Comparison of ENCODE assay signal across 8 cellular contexts in the genomic region with DNA sequence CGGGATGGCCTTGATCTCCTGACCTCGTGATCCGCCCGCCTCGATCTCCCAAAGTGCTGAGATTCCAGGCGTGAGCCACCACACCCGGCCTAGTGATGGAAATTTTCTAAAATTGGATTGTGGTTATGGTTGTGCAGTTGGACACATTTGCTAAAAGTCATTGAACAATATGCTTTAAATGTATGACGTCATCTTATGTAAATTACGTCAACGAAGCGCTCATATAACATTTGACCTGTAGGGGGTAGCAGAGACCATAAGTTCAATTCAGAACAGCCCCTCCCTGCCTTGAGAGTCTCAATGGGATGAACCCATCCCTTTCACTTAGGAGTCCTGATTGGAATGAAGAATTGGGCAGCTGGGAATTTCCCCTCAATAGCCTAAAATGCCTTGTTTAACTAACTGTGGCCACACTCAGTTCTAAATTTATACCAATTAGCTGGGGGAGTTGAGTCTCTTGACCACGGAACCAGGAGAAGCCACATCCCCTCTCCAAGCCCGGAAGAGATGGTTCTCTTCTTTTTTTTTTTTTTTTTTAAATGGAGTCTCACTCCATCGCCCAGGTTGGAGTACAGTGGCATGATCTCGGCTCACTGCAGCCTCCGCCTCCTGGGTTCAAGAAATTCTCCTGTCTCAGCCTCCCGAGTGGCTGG. TPM values are rescaled to one million over a fixed set of nuclear protein-coding genes. Genes with fewer than 3 reads are reported as not detected.
A peak's percentile ranks its signal among the peaks of the same experiment; 100 is the strongest.
DNase-seq lines count a peak whose midpoint lies in the region; ATAC-seq, FAIRE-seq and TF ChIP-seq lines count a peak whose summit lies in the region.

No MANE protein-coding gene starts in this region.

- FAIRE-seq in frontal cortex (lab: Jason Lieb, UNC): peak; percentile 64

- DNase-seq in DMS53 (lab: John Stamatoyannopoulos, UW): peak; percentile 73
- DNase-seq in KG1 (lab: John Stamatoyannopoulos, UW): peak; percentile 67
- peak; percentile 87 for DNase-seq in OCI-LY7 (ENCODE audit: low spot score)
- DNase-seq in activated T-helper 2 cell treated with anti-CD3 and anti-CD28 coated beads, Interferon-gamma antibody, Interleukin-2, Interleukin-4, amounts not matched to agents 10 μg/mL and 5 μg/mL and 100 μg/mL, durations not matched to agents 14 hours and 24 hours and 36 hours (ENCODE audit: low spot score): peak; percentile 44
- peak; percentile 57 to 77 for DNase-seq in frontal cortex (ENCODE audit: low spot score in 2 of 2)
- DNase-seq in ovary: peak in 2 of 5 donors; percentile 50 to 69

- no peaks in the 10 kb centered on the region for H3K9me3 Mint-ChIP-seq in activated T-helper 2 cell treated with anti-CD3 and anti-CD28 coated beads, Interferon-gamma antibody, Interleukin-2, Interleukin-4, amounts not matched to agents 10 μg/mL and 5 μg/mL and 100 μg/mL, durations not matched to agents 14 hours and 24 hours and 36 hours

- no peaks in the 10 kb centered on the region for H3K27me3 Mint-ChIP-seq in activated T-helper 2 cell treated with anti-CD3 and anti-CD28 coated beads, Interferon-gamma antibody, Interleukin-2, Interleukin-4, amounts not matched to agents 10 μg/mL and 5 μg/mL and 100 μg/mL, durations not matched to agents 14 hours and 24 hours and 36 hours (ENCODE audit: low read depth)

- WGBS in ovary, 3 donors: 17 to 28% (median 22%) methylated on average over 17 of the region's 17 CpGs

- TF ChIP-seq POLR2A in ovary (IDR thresholded peaks at IDR 0.05): no peak

- no peaks in the 10 kb centered on the region for H3K9me2 ChIP-seq in OCI-LY7 (ENCODE audit: insufficient read depth, low read length)

- H3K4me1 ChIP-seq in OCI-LY7 (ENCODE audit: insufficient read depth, low read length, poor library complexity, severe bottlenecking) (peaks cover 20% of the 10 kb centered on the region), ovary (ENCODE audit: insufficient read depth) (no peaks in the 10 kb centered on the region)

- H2AFZ ChIP-seq in OCI-LY7 (ENCODE audit: low read length): 0 out of 2 replicates have a peak overlapping the region, but pooled peaks have one; percentile 41

- H3K4me3 Mint-ChIP-seq in activated T-helper 2 cell treated with anti-CD3 and anti-CD28 coated beads, Interferon-gamma antibody, Interleukin-2, Interleukin-4, amounts not matched to agents 10 μg/mL and 5 μg/mL and 100 μg/mL, durations not matched to agents 14 hours and 24 hours and 36 hours (ENCODE audit: low read depth): no peak overlapping the region

- H3K79me2 ChIP-seq in OCI-LY7 (ENCODE audit: insufficient read depth, low read depth, low read length): no peaks in the 10 kb centered on the region

- TF ChIP-seq CTCF in OCI-LY7 (conservative IDR thresholded peaks at IDR 0.05; ENCODE audit: low read length): peak; percentile 92
- TF ChIP-seq CTCF in ovary (IDR thresholded peaks at IDR 0.05): peak; percentile 44 to 95 (median 95)

- H3K9me3 ChIP-seq in OCI-LY7 (ENCODE audit: low read length) (peaks cover 6% of the 10 kb centered on the region; the same call in 1 of the 2 replicates), ovary (no peaks in the 10 kb centered on the region)

- H3K27ac Mint-ChIP-seq in activated T-helper 2 cell treated with anti-CD3 and anti-CD28 coated beads, Interferon-gamma antibody, Interleukin-2, Interleukin-4, amounts not matched to agents 10 μg/mL and 5 μg/mL and 100 μg/mL, durations not matched to agents 14 hours and 24 hours and 36 hours: no peak overlapping the region

- H3K36me3 ChIP-seq in OCI-LY7 (ENCODE audit: insufficient read depth, low read length) (no peaks in the 10 kb centered on the region; the same call in 1 of the 2 replicates), ovary (no peaks in the 10 kb centered on the region)

- peak overlapping the region; percentile 34 for H3K4me2 ChIP-seq in OCI-LY7 (ENCODE audit: low read length)

- H3K27ac ChIP-seq in OCI-LY7 (ENCODE audit: low read depth, low read length, poor library complexity, severe bottlenecking) (no peak overlapping the region), ovary (no peak overlapping the region)

- H3K4me3 ChIP-seq in OCI-LY7 (ENCODE audit: low read depth, low read length, poor library complexity, severe bottlenecking): no peak overlapping the region
- no peak overlapping the region for H3K4me3 ChIP-seq in ovary

- ATAC-seq in GM21360 (IDR thresholded peaks at IDR 0.05; ENCODE audit: unreplicated experiment) (no peak), GM18868 (IDR thresholded peaks at IDR 0.05; ENCODE audit: unreplicated experiment) (no peak)

- H3K36me3 Mint-ChIP-seq in activated T-helper 2 cell treated with anti-CD3 and anti-CD28 coated beads, Interferon-gamma antibody, Interleukin-2, Interleukin-4, amounts not matched to agents 10 μg/mL and 5 μg/mL and 100 μg/mL, durations not matched to agents 14 hours and 24 hours and 36 hours (ENCODE audit: low read depth): no peaks in the 10 kb centered on the region

- peaks cover 2% of the 10 kb centered on the region for H3K4me1 Mint-ChIP-seq in activated T-helper 2 cell treated with anti-CD3 and anti-CD28 coated beads, Interferon-gamma antibody, Interleukin-2, Interleukin-4, amounts not matched to agents 10 μg/mL and 5 μg/mL and 100 μg/mL, durations not matched to agents 14 hours and 24 hours and 36 hours (ENCODE audit: low read depth)

- CTCF ChIA-PET in OCI-LY7 (lab: Charles Lee; ENCODE audit: unreplicated experiment): no interaction called here

- no peaks in the 10 kb centered on the region for H3K27me3 ChIP-seq in ovary

- no TSS peak for BruUV-seq in OCI-LY7 (replicated peaks; lab: Mats Ljungman, UMichigan)

- TF ChIP-seq EP300 in ovary (IDR thresholded peaks at IDR 0.05): no peak

- intact Hi-C loops in OCI-LY7 (cut with micrococcal nuclease; ENCODE audit: unreplicated experiment): loop anchor here (1.0 kb wide), 2 partner anchors 142 to 146 kb away; no protein-coding TSS in a partner anchor
- intact Hi-C loops in activated T-helper 2 cell treated with anti-CD3 and anti-CD28 coated beads, Interferon-gamma antibody, Interleukin-2, Interleukin-4, amounts not matched to agents 10 μg/mL and 5 μg/mL and 100 μg/mL, durations not matched to agents 14 hours and 24 hours and 36 hours (cut with micrococcal nuclease): loop anchor here (1.0 kb wide), 1 partner anchor 146 kb away; no protein-coding TSS in a partner anchor
- intact Hi-C loops in ovary (cut with DNase I): loop anchor here in 2 of 4 donors (5.0 to 10.0 kb wide), 2 partner anchors 133 to 200 kb away; partner anchors contain the start of gene GNA11 (in 1 of the 2)

- H4K20me1 ChIP-seq in OCI-LY7 (ENCODE audit: insufficient read depth, low read length): no peaks in the 10 kb centered on the region

- POLR2A ChIA-PET in OCI-LY7 (lab: Charles Lee): interaction anchor here (0.6 to 1.3 kb wide), 2 partner anchors 15 to 119 kb away, joined by 3 read pairs; partner anchors contain the start of gene TLE6

RNA-seq across cellular contexts. Expression of gene TLE6, which starts 15.2 kb away (rescaled TPM):
- 15.9 and 16.4 TPM in 2 replicates for total RNA-seq in OCI-LY7 (2014; rRNA removed; shearing (Covaris generic))
- total RNA-seq in OCI-LY7 (2022): 21.5 and 23.0 TPM in 2 replicates
- total RNA-seq in activated T-helper 2 cell treated with anti-CD3 and anti-CD28 coated beads, Interferon-gamma antibody, Interleukin-2, Interleukin-4, amounts not matched to agents 10 μg/mL and 5 μg/mL and 100 μg/mL, durations not matched to agents 14 hours and 24 hours and 36 hours: 1.4 and 1.5 TPM in 2 replicates
- total RNA-seq in frontal cortex: 0.82 TPM
- 1 to 10 TPM in 2 of 7 donors, under 1 TPM in 5; 0.41 to 1.2 (median 0.79) TPM for total RNA-seq in ovary
- 1 to 10 TPM in 1 of 2 donors, under 1 TPM in 1; 0.70 to 1.2 TPM for polyA plus RNA-seq in ovary

RNA-seq across cellular contexts. Expression of gene ZNF77, which starts 17.4 kb away (rescaled TPM):
- total RNA-seq in OCI-LY7 (2014; rRNA removed; shearing (Covaris generic)): 4.8 and 5.4 TPM in 2 replicates
- total RNA-seq in OCI-LY7 (2022) (6.8 TPM in 2 replicates), frontal cortex (6.9 TPM), ovary (1 to 10 TPM; 3.0 to 7.4 (median 6.1) TPM)
- total RNA-seq in activated T-helper 2 cell treated with anti-CD3 and anti-CD28 coated beads, Interferon-gamma antibody, Interleukin-2, Interleukin-4, amounts not matched to agents 10 μg/mL and 5 μg/mL and 100 μg/mL, durations not matched to agents 14 hours and 24 hours and 36 hours: 3.5 and 4.0 TPM in 2 replicates
- polyA plus RNA-seq in ovary: 1 to 10 TPM; 4.0 to 5.2 TPM
